35 cellular contexts compared by ENCODE assay signal in the genomic region with DNA sequence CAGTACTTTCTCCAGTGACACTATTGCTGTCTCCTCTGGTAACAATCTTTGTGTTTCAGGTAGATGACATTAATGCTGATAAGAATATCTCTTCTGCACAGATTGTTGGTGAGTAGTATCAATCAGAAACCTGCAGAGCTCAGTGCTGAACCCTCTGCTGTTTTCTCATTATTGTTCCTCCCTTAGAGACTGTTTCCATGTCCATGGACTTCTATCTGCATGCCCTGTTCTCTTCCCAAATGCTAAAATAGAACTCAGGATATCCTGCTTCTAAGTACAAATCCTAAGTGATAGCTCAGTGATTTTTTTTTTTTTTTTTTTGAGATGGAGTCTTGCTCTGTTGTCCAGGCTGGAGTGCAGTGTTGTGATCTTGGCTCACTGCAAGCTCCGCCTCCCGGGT. TPM values are rescaled to one million over a fixed set of nuclear protein-coding genes. Genes with fewer than 3 reads are reported as not detected.
"Had no signal": no experiment of that assay in that cellular context is flagged by ENCODE, and none has a peak within 500 bp of the region (broad histone marks: within the 10 kb centered on the region; RNA-seq: fewer than 3 reads in every experiment).

No MANE protein-coding gene starts in this region.

- H3K27ac Mint-ChIP-seq: activated B cell treated with CpG ODN at 0.5 μM for 24 hours; activated naive CD4-positive, alpha-beta T cell treated with anti-CD3 and anti-CD28 coated beads, Interleukin-2, amount 10 ng/mL, durations not matched to agents 7 days and 5 days; activated naive CD8-positive, alpha-beta T cell treated with anti-CD3 and anti-CD28 coated beads for 36 hours; activated T-helper 1 cell treated with anti-CD3 and anti-CD28 coated beads, Interleukin-12 subunit alpha, Interleukin-12 subunit beta, Interleukin-2, Interleukin-4 antibody, amounts not matched to agents 30 ng/mL and 10 ng/mL and 1 ng/mL, durations not matched to agents 14 hours and 24 hours and 36 hours had no signal

- H3K27me3 ChIP-seq: ascending aorta, body of pancreas, Peyer's patch had no signal

- H3K27ac ChIP-seq: body of pancreas, Peyer's patch, VCaP had no signal

- H3K4me3 ChIP-seq: ascending aorta, body of pancreas, K562, Peyer's patch had no signal

- FAIRE-seq: bronchial epithelial cell, K562 had no signal

- H3K4me1 Mint-ChIP-seq: activated B cell treated with CpG ODN at 0.5 μM for 24 hours had no signal

- H3K27me3 Mint-ChIP-seq: activated B cell treated with CpG ODN at 0.5 μM for 24 hours; activated CD4-positive, alpha-beta memory T cell treated with anti-CD3 and anti-CD28 coated beads for 36 hours; activated naive CD4-positive, alpha-beta T cell treated with anti-CD3 and anti-CD28 coated beads, Interleukin-2, amount 10 ng/mL, durations not matched to agents 7 days and 5 days; activated naive CD8-positive, alpha-beta T cell treated with anti-CD3 and anti-CD28 coated beads for 36 hours had no signal

- H3K9me3 Mint-ChIP-seq: activated B cell treated with CpG ODN at 0.5 μM for 24 hours; activated CD4-positive, alpha-beta memory T cell treated with anti-CD3 and anti-CD28 coated beads for 36 hours; activated naive CD4-positive, alpha-beta T cell treated with anti-CD3 and anti-CD28 coated beads, Interleukin-2, amount 10 ng/mL, durations not matched to agents 7 days and 5 days; activated naive CD8-positive, alpha-beta T cell treated with anti-CD3 and anti-CD28 coated beads for 36 hours; activated T-cell treated with anti-CD3 and anti-CD28 coated beads, Interleukin-2, amount 50 U/mL, for 4 hours; activated T-helper 1 cell treated with anti-CD3 and anti-CD28 coated beads, Interleukin-12 subunit alpha, Interleukin-12 subunit beta, Interleukin-2, Interleukin-4 antibody, amounts not matched to agents 30 ng/mL and 10 ng/mL and 1 ng/mL, durations not matched to agents 14 hours and 24 hours and 36 hours had no signal

- H3K9me3 ChIP-seq: ascending aorta, body of pancreas, Peyer's patch had no signal

- H3K4me3 Mint-ChIP-seq: activated B cell treated with CpG ODN at 0.5 μM for 24 hours; activated CD4-positive, alpha-beta memory T cell treated with anti-CD3 and anti-CD28 coated beads for 36 hours; activated naive CD4-positive, alpha-beta T cell treated with anti-CD3 and anti-CD28 coated beads, Interleukin-2, amount 10 ng/mL, durations not matched to agents 7 days and 5 days; activated naive CD8-positive, alpha-beta T cell treated with anti-CD3 and anti-CD28 coated beads for 36 hours; activated T-cell treated with anti-CD3 and anti-CD28 coated beads, Interleukin-2, amount 50 U/mL, for 4 hours; activated T-helper 1 cell treated with anti-CD3 and anti-CD28 coated beads, Interleukin-12 subunit alpha, Interleukin-12 subunit beta, Interleukin-2, Interleukin-4 antibody, amounts not matched to agents 30 ng/mL and 10 ng/mL and 1 ng/mL, durations not matched to agents 14 hours and 24 hours and 36 hours had no signal

- DNase-seq: activated B cell treated with CpG ODN at 0.5 μM for 24 hours; activated CD4-positive, alpha-beta memory T cell treated with anti-CD3 and anti-CD28 coated beads for 36 hours; activated CD4-positive, alpha-beta T cell treated with anti-CD3 and anti-CD28 coated beads for 4 hours; activated CD4-positive, alpha-beta T cell treated with anti-CD3 and anti-CD28 coated beads, Interleukin-2, amount 50 U/mL, for 1 hour; activated CD4-positive, CD25-positive, alpha-beta regulatory T cell treated with anti-CD3 and anti-CD28 coated beads, Interleukin-2, amount 50 U/mL, for 72 hours; activated CD8-positive, alpha-beta memory T cell treated with anti-CD3 and anti-CD28 coated beads, Interleukin-2, amount 50 U/mL, for 4 hours; activated naive CD4-positive, alpha-beta T cell treated with anti-CD3 and anti-CD28 coated beads, Interleukin-2, amount 10 ng/mL, durations not matched to agents 7 days and 5 days; activated naive CD8-positive, alpha-beta T cell treated with anti-CD3 and anti-CD28 coated beads for 36 hours; activated T-cell treated with anti-CD3 and anti-CD28 coated beads for 4 hours; activated T-cell treated with anti-CD3 and anti-CD28 coated beads, Interleukin-2, amount 50 U/mL, for 4 hours; amygdala; body of pancreas; NCI-H1092 treated with DMSO at 0.1 percent for 48 hours; NCI-H1417; NCI-H146; NCI-H187; NCI-H2029 treated with DMSO at 0.1 percent for 48 hours; NCI-H2107; NCI-H2171; NCI-H510A; NCI-H526; NCI-H748 treated with DMSO at 0.1 percent for 48 hours; NK-92 treated with Interleukin-12 subunit alpha and Interleukin-12 subunit beta, amount 100 ng/mL, for 24 hours; Peyer's patch; Right ventricle myocardium superior; RPMI8226; SW 1271; T-helper 1 cell; T-helper 2 cell; T-helper 9 cell had no signal

RNA-seq across cellular contexts. Expression of a gene that starts 40.7 kb away (rescaled TPM):
- total RNA-seq: ascending aorta had no signal
